In genomic region chr20:34898129-34898528, GRCh38 we compare ENCODE assay signal across 2 cellular contexts. TPM values are rescaled to one million over a fixed set of nuclear protein-coding genes. Genes with fewer than 3 reads are reported as not detected.
"Had no signal": no experiment of that assay in that cellular context is flagged by ENCODE, and none has a peak within 500 bp of the region (broad histone marks: within the 10 kb centered on the region; RNA-seq: fewer than 3 reads in every experiment).

No MANE protein-coding gene starts in this region.

RNA-seq across cellular contexts. Expression of gene MYH7B, which starts 57.5 kb away (rescaled TPM):
- total RNA-seq: smooth muscle cell had no signal
- polyA plus RNA-seq: neural cell had no signal
